In genomic region chr22:40220316-40221054, GRCh38 we compare ENCODE assay signal across 12 cellular contexts. TPM values are rescaled to one million over a fixed set of nuclear protein-coding genes. Genes with fewer than 3 reads are reported as not detected.
DNase-seq lines count a peak whose midpoint lies in the region; ATAC-seq, FAIRE-seq and TF ChIP-seq lines count a peak whose summit lies in the region.
"Had no signal": no experiment of that assay in that cellular context is flagged by ENCODE, and none has a peak within 500 bp of the region (broad histone marks: within the 10 kb centered on the region; RNA-seq: fewer than 3 reads in every experiment).

No MANE protein-coding gene starts in this region.

- H3K4me3 Mint-ChIP-seq in CD14-positive monocyte (no peak overlapping the region), T-cell (peak overlapping the region in 1 of 3 donors; percentile 73)
- H3K4me3 Mint-ChIP-seq: activated T-cell treated with anti-CD3 and anti-CD28 coated beads, Interleukin-2, amount 50 U/mL, for 24 hours; IgD-negative memory B cell had no signal

- H2AFZ ChIP-seq in osteoblast (ENCODE audit: low read length) = no peak overlapping the region

- H3K9me3 ChIP-seq in esophagus squamous epithelium (no peaks in the 10 kb centered on the region), osteoblast (ENCODE audit: low read depth, low read length) (no peaks in the 10 kb centered on the region), pancreas (no peaks in the 10 kb centered on the region)

- H3K27ac Mint-ChIP-seq in CD14-positive monocyte (peak overlapping the region in 6 of 7 donors; percentile 30 to 82 (median 54)), T-cell (peak overlapping the region; percentile 7 to 35)

- H3K79me2 ChIP-seq in osteoblast (ENCODE audit: insufficient read depth, low read length) = peaks cover 89% of the 10 kb centered on the region

- no peaks in the 10 kb centered on the region for H3K9me3 Mint-ChIP-seq in CD14-positive monocyte
- no peaks in the 10 kb centered on the region for H3K9me3 Mint-ChIP-seq in T-cell
- H3K9me3 Mint-ChIP-seq: activated T-cell treated with anti-CD3 and anti-CD28 coated beads, Interleukin-2, amount 50 U/mL, for 24 hours; IgD-negative memory B cell had no signal

- CTCF ChIA-PET in T-cell (lab: Charles Lee) = interaction anchor here (0.6 to 1.5 kb wide), 3 partner anchors 27 to 128 kb away, joined by 4 to 6 read pairs (median 4); no protein-coding TSS in a partner anchor

- ATAC-seq in T-cell (replicated peaks in 1 of 4) (no peak), HG03565 (IDR thresholded peaks at IDR 0.05; ENCODE audit: unreplicated experiment) (no peak), GM21526 (IDR thresholded peaks at IDR 0.05; ENCODE audit: low FRiP score, unreplicated experiment) (no peak), HG03342 (IDR thresholded peaks at IDR 0.05; ENCODE audit: unreplicated experiment) (no peak), pancreas (no peak)

- FAIRE-seq in pancreas (lab: Jason Lieb, UNC) = no peak

- no peak for TF ChIP-seq POLR2A in esophagus squamous epithelium (IDR thresholded peaks at IDR 0.05)

- DNase-seq in CD14-positive monocyte (ENCODE audit: low spot score) (no peak), T-cell (no peak), esophagus squamous epithelium (lab: John Stamatoyannopoulos, UW) (no peak), osteoblast (ENCODE audit: insufficient read length, low spot score, missing footprints) (peak; percentile 63), pancreas (no peak)
- DNase-seq: activated T-cell treated with anti-CD3 and anti-CD28 coated beads, Interleukin-2, amount 50 U/mL, for 24 hours; NCI-H748 treated with DMSO at 0.1 percent for 48 hours had no signal

- H3K27me3 ChIP-seq in esophagus squamous epithelium (no peaks in the 10 kb centered on the region), osteoblast (ENCODE audit: insufficient read depth, low read length) (no peaks in the 10 kb centered on the region), pancreas (no peaks in the 10 kb centered on the region)

- H3K4me3 ChIP-seq in esophagus squamous epithelium = peak overlapping the region in 1 of 4 donors; percentile 31
- H3K4me3 ChIP-seq in osteoblast (ENCODE audit: insufficient read depth, low read length) = no peak overlapping the region
- H3K4me3 ChIP-seq in pancreas = no peak overlapping the region
- H3K4me3 ChIP-seq: smooth muscle cell had no signal

- H3K36me3 Mint-ChIP-seq in CD14-positive monocyte = peaks cover 5 to 14% of the 10 kb centered on the region in 2 donors
- H3K36me3 Mint-ChIP-seq in T-cell = no peaks in the 10 kb centered on the region
- H3K36me3 Mint-ChIP-seq: IgD-negative memory B cell had no signal

- peaks cover 61% of the 10 kb centered on the region for H3K4me1 Mint-ChIP-seq in CD14-positive monocyte
- H3K4me1 Mint-ChIP-seq in T-cell = peaks cover 83 to 88% (median 84%) of the 10 kb centered on the region in 3 donors

- H3K27me3 Mint-ChIP-seq in CD14-positive monocyte (ENCODE audit: low read depth in 3 of 3) (peaks cover 0 to 2% (median 2%) of the 10 kb centered on the region in 3 donors), T-cell (no peaks in the 10 kb centered on the region)
- H3K27me3 Mint-ChIP-seq: activated T-cell treated with anti-CD3 and anti-CD28 coated beads, Interleukin-2, amount 50 U/mL, for 24 hours; IgD-negative memory B cell had no signal

- 19 to 23% methylated on average over 8 of the region's 8 CpGs for WGBS in esophagus squamous epithelium, 2 donors
- 69 to 71% methylated on average over 8 of the region's 8 CpGs for WGBS in pancreas, 2 donors

- TF ChIP-seq CTCF in CD14-positive monocyte (IDR thresholded peaks at IDR 0.05) (no peak), esophagus squamous epithelium (IDR thresholded peaks at IDR 0.05) (peak in 1 of 6 experiments; percentile 21), osteoblast (IDR thresholded peaks at IDR 0.05; ENCODE audit: extremely low read depth, low read depth, low read length) (no peak), pancreas (IDR thresholded peaks at IDR 0.05) (no peak)

- H3K27ac ChIP-seq in esophagus squamous epithelium (peak overlapping the region; percentile 66 to 81 (median 74)), osteoblast (ENCODE audit: low read depth, low read length) (no peak overlapping the region), pancreas (peak overlapping the region in 1 of 4 donors; percentile 10)

- H3K4me1 ChIP-seq in esophagus squamous epithelium (peaks cover 32 to 86% (median 53%) of the 10 kb centered on the region in 3 donors), osteoblast (ENCODE audit: insufficient read depth, low read length) (peaks cover 5% of the 10 kb centered on the region), pancreas (peaks cover 0 to 12% (median 7%) of the 10 kb centered on the region in 3 donors)

- intact Hi-C loops in CD14-positive monocyte (cut with micrococcal nuclease) = no loop called here
- intact Hi-C loops in esophagus squamous epithelium (cut with DNase I) = no loop called here
- intact Hi-C loops in pancreas (cut with DNase I) = no loop called here

- peaks cover 83% of the 10 kb centered on the region for H4K20me1 ChIP-seq in osteoblast (ENCODE audit: insufficient read depth, low read length)

- H3K36me3 ChIP-seq in esophagus squamous epithelium = no peaks in the 10 kb centered on the region
- H3K36me3 ChIP-seq in osteoblast (ENCODE audit: insufficient read depth, low read length) = peaks cover 2% of the 10 kb centered on the region
- no peaks in the 10 kb centered on the region for H3K36me3 ChIP-seq in pancreas

- H3K4me2 ChIP-seq in osteoblast (ENCODE audit: insufficient read depth, low read length) = no peak overlapping the region
- H3K4me2 ChIP-seq: smooth muscle cell had no signal

- POLR2A ChIA-PET in T-cell (lab: Charles Lee) = interaction anchor here (0.5 to 1.0 kb wide), 7 partner anchors 24 to 142 kb away, joined by 3 to 8 read pairs (median 3); no protein-coding TSS in a partner anchor

RNA-seq across cellular contexts. Expression of gene TNRC6B, which starts 42.8 kb away (rescaled TPM):
- polyA plus RNA-seq in CD14-positive monocyte = 10 to 100 TPM; 11.8 to 16.5 TPM
- 100 to 1,000 TPM; 122 to 173 (median 143) TPM for total RNA-seq in T-cell
- 10 to 100 TPM; 20.7 to 36.5 (median 26.9) TPM for total RNA-seq in esophagus squamous epithelium
- total RNA-seq in osteoblast = 26.4 and 33.9 TPM in 2 replicates
- 10 to 100 TPM; 18.0 to 31.3 (median 22.5) TPM for total RNA-seq in pancreas
- polyA plus RNA-seq in pancreas = 10 to 100 TPM in 1 of 2 donors, 1 to 10 TPM in 1; 2.2 to 15.5 TPM
